In the genomic region with DNA sequence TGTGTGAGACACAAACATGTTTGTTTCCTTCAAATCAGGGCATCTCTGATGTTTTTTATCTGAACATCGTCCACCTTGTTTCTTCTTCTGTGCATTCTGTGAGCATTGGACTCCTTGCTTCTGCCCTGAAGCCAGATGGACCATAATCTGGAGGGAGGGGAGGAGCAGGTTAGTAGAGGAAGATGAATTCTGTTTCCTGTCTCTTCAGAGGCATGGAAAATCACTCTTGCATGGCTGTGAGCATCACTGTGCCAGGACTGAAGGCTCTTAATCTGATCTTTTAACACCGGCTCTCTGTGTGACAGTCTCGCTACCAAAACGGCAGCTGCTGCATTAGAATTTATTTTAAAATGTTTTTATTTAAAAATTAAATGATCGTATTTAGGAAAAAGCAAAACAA, we compare ENCODE assay signal across 15 cellular contexts.
"Had no signal": no experiment of that assay in that cellular context is flagged by ENCODE, and none has a peak within 500 bp of the region (broad histone marks: within the 10 kb centered on the region; RNA-seq: fewer than 3 reads in every experiment).

No MANE protein-coding gene starts in this region.

- H3K36me3 ChIP-seq: heart right ventricle, stomach, upper lobe of left lung had no signal

- ATAC-seq: activated CD8-positive, alpha-beta T cell treated with anti-CD3 and anti-CD28 coated beads for 36 hours; activated naive CD4-positive, alpha-beta T cell treated with anti-CD3 and anti-CD28 coated beads, Interleukin-2, amount 50 U/mL, for 72 hours; activated T-cell treated with anti-CD3 and anti-CD28 coated beads, Interleukin-2, amount 50 U/mL, for 4 hours; foreskin keratinocyte; heart right ventricle had no signal

- H3K27me3 ChIP-seq: foreskin keratinocyte, heart right ventricle, sigmoid colon, spleen, stomach, testis, upper lobe of left lung had no signal

- H3K9me3 ChIP-seq: heart right ventricle, sigmoid colon, spleen, stomach, testis, upper lobe of left lung had no signal

- H3K4me3 ChIP-seq: heart right ventricle, sigmoid colon, spleen, stomach, testis, upper lobe of left lung had no signal

- DNase-seq: activated CD8-positive, alpha-beta T cell treated with anti-CD3 and anti-CD28 coated beads for 36 hours; activated effector memory CD4-positive, alpha-beta T cell treated with anti-CD3 and anti-CD28 coated beads, Interleukin-2, amount 50 U/mL, for 16 hours; activated T-cell treated with anti-CD3 and anti-CD28 coated beads, Interleukin-2, amount 50 U/mL, for 4 hours; central memory CD4-positive, alpha-beta T cell; effector memory CD4-positive, alpha-beta T cell; foreskin keratinocyte; heart right ventricle; sigmoid colon; spleen; stomach; T-helper 1 cell; T1000; testis; upper lobe of left lung had no signal

- H3K27ac ChIP-seq: foreskin keratinocyte, heart right ventricle, stomach, testis, upper lobe of left lung had no signal

- H3K4me1 ChIP-seq: foreskin keratinocyte had no signal
